21 cellular contexts compared by ENCODE assay signal in genomic region chr4:144985536-144985935, GRCh38.
"Had no signal": no experiment of that assay in that cellular context is flagged by ENCODE, and none has a peak within 500 bp of the region (broad histone marks: within the 10 kb centered on the region; RNA-seq: fewer than 3 reads in every experiment).

No MANE protein-coding gene starts in this region.

- H3K36me3 ChIP-seq: heart right ventricle, thoracic aorta, upper lobe of left lung had no signal

- FAIRE-seq: bronchial epithelial cell, keratinocyte had no signal

- H3K27me3 ChIP-seq: heart right ventricle, upper lobe of left lung had no signal

- H3K4me1 ChIP-seq: upper lobe of left lung had no signal

- H3K4me3 ChIP-seq: heart right ventricle, thoracic aorta, upper lobe of left lung had no signal

- ATAC-seq: activated T-cell treated with anti-CD3 and anti-CD28 coated beads, Interleukin-2, amount 50 U/mL, for 4 hours; heart right ventricle; left colon had no signal

- DNase-seq: activated CD4-positive, alpha-beta T cell treated with anti-CD3 and anti-CD28 coated beads for 4 hours; activated CD4-positive, alpha-beta T cell treated with anti-CD3 and anti-CD28 coated beads, Interleukin-2, amount 50 U/mL, for 48 hours; activated CD4-positive, CD25-positive, alpha-beta regulatory T cell; activated CD8-positive, alpha-beta memory T cell treated with anti-CD3 and anti-CD28 coated beads, Interleukin-2, amount 50 U/mL, for 48 hours; activated naive CD4-positive, alpha-beta T cell treated with Interleukin-2 at 50 U/mL for 16 hours; activated naive CD8-positive, alpha-beta T cell treated with anti-CD3 and anti-CD28 coated beads for 36 hours; activated T-cell treated with anti-CD3 and anti-CD28 coated beads, Interleukin-2, amount 50 U/mL, for 4 hours; amniotic stem cell; cortex of kidney; endodermal cell; heart right ventricle; left colon; naive B cell; nucleus accumbens; stimulated activated CD4-positive, alpha-beta T cell treated with anti-CD3 and anti-CD28 coated beads, Interleukin-4, amount 100 ng/mL, for 1 hour; stimulated activated naive CD4-positive, alpha-beta T cell; upper lobe of left lung had no signal

- H3K27ac ChIP-seq: epithelial cell of prostate, thoracic aorta, upper lobe of left lung had no signal
